In the genomic region with DNA sequence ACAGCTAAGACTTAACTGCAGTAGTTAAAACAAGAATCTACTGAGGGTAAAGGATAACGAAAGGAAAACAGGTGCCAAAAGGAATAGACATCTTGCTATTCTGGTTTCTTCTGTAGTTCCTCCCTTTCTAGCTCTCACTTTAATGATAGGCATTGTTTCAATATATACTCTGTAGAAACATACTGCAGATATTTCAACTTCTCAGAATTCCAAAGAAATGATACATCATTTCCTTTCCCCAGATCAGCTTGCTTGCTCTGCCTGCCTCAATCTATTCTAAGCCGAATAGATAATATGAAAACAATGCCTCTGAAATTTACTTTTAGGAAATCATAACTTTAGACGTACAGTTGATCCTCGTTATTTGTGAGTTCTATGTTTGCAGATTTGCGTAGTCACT, we compare ENCODE assay signal across 16 cellular contexts. TPM values are rescaled to one million over a fixed set of nuclear protein-coding genes. Genes with fewer than 3 reads are reported as not detected.
A peak's percentile ranks its signal among the peaks of the same experiment; 100 is the strongest.
DNase-seq lines count a peak whose midpoint lies in the region; ATAC-seq, FAIRE-seq and TF ChIP-seq lines count a peak whose summit lies in the region.
"Had no signal": no experiment of that assay in that cellular context is flagged by ENCODE, and none has a peak within 500 bp of the region (broad histone marks: within the 10 kb centered on the region; RNA-seq: fewer than 3 reads in every experiment).

No MANE protein-coding gene starts in this region.

- peak; percentile 74 for DNase-seq in AG08395 (ENCODE audit: low spot score)
- peak; percentile 32 for DNase-seq in LHCN-M2 (ENCODE audit: low read depth)
- peak; percentile 53 for DNase-seq in bronchial epithelial cell (ENCODE audit: low read depth)
- peak; percentile 50 for DNase-seq in kidney glomerular epithelial cell (lab: John Stamatoyannopoulos, UW)
- DNase-seq in posterior vena cava (ENCODE audit: low spot score): no peak
- DNase-seq in NCI-H510A treated with DMSO at 0.1 percent for 48 hours (lab: John Stamatoyannopoulos, UW): no peak
- DNase-seq: activated CD4-positive, alpha-beta T cell treated with anti-CD3 and anti-CD28 coated beads for 4 hours; activated naive CD8-positive, alpha-beta T cell treated with anti-CD3 and anti-CD28 coated beads, Interleukin-2, amount 10 ng/mL, durations not matched to agents 7 days and 5 days; cortex of kidney; DMS53; NCI-H1105 treated with DMSO at 0.1 percent for 48 hours; NCI-H510A; T-helper 17 cell had no signal

- no peak for ATAC-seq in HG02571 (IDR thresholded peaks at IDR 0.05; ENCODE audit: unreplicated experiment)
- no peak for ATAC-seq in GM19351 (IDR thresholded peaks at IDR 0.05; ENCODE audit: unreplicated experiment)
- ATAC-seq: gastroesophageal sphincter, T-helper 17 cell had no signal

- H3K27me3 ChIP-seq in bronchial epithelial cell (ENCODE audit: control insufficient read depth, insufficient read depth, low read length): no peaks in the 10 kb centered on the region
- H3K27me3 ChIP-seq: gastroesophageal sphincter had no signal

- H3K36me3 ChIP-seq in bronchial epithelial cell (ENCODE audit: control insufficient read depth, insufficient read depth, low read length): peaks cover 1% of the 10 kb centered on the region

- H3K4me3 ChIP-seq in bronchial epithelial cell (ENCODE audit: low read depth, low read length): no peak overlapping the region
- H3K4me3 ChIP-seq: gastroesophageal sphincter had no signal

- FAIRE-seq in bronchial epithelial cell (lab: Jason Lieb, UNC): no peak

- intact Hi-C loops in posterior vena cava (cut with DNase I): no loop called here

- no peak for TF ChIP-seq CTCF in bronchial epithelial cell (IDR thresholded peaks at IDR 0.05; ENCODE audit: insufficient read depth, low read length, severe bottlenecking)

RNA-seq across cellular contexts. Expression of gene ACO1, which starts 46.3 kb away (rescaled TPM):
- total RNA-seq in LHCN-M2 (2014; rRNA removed): 73.5 and 81.1 TPM in 2 replicates
- polyA plus RNA-seq in LHCN-M2 (2012): 66.5 TPM
- 11.8 and 12.9 TPM in 2 replicates for total RNA-seq in bronchial epithelial cell
- 10 to 100 TPM; 32.7 to 35.7 TPM for total RNA-seq in posterior vena cava

Comparison
In these comparisons a context has a peak if more than half of its experiments do, and no peak if none do; other contexts are left out.
1. DNase-seq: peak in AG08395 (single experiment), LHCN-M2 (single experiment), bronchial epithelial cell (single experiment) and kidney glomerular epithelial cell (single experiment); none in posterior vena cava (single experiment) and NCI-H510A treated with DMSO at 0.1 percent for 48 hours (single experiment).